23 cellular contexts compared by ENCODE assay signal in the genomic region with DNA sequence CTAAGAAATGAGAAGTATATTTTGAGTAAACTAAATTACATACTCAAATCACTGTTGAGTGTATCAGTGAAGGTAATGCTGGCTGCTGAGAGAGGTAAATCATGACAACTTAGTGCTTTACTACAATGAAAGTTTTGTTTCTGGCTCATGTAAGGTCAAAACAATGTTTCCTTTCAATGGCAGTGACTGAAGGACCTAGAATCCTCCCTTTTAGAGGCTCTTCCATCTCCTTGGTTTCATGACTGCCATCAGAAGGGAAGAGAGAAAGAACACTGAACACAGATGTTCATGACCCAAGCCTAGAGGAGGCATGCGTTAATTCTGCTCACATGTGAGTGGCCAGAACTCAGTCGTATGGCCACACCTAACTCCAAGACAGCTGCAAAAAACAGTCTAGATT.
DNase-seq lines count a peak whose midpoint lies in the region; ATAC-seq, FAIRE-seq and TF ChIP-seq lines count a peak whose summit lies in the region.
"Had no signal": no experiment of that assay in that cellular context is flagged by ENCODE, and none has a peak within 500 bp of the region (broad histone marks: within the 10 kb centered on the region; RNA-seq: fewer than 3 reads in every experiment).

No MANE protein-coding gene starts in this region.

- H4K20me1 ChIP-seq in smooth muscle cell (ENCODE audit: low read depth) = no peaks in the 10 kb centered on the region

- FAIRE-seq in HTR-8/SVneo (lab: Jason Lieb, UNC) = peak; percentile 74

- H3K27ac ChIP-seq in foreskin keratinocyte (no peak overlapping the region), smooth muscle cell (ENCODE audit: low read depth) (peak overlapping the region; percentile 58)
- H3K27ac ChIP-seq: esophagus muscularis mucosa, prostate gland, thyroid gland had no signal

- H3K27me3 ChIP-seq in foreskin keratinocyte (no peaks in the 10 kb centered on the region), smooth muscle cell (ENCODE audit: low read depth) (no peaks in the 10 kb centered on the region)
- H3K27me3 ChIP-seq: esophagus muscularis mucosa, thyroid gland had no signal

- peaks cover 32% of the 10 kb centered on the region for H3K79me2 ChIP-seq in smooth muscle cell (ENCODE audit: low read depth)

- H3K4me2 ChIP-seq in smooth muscle cell = peak overlapping the region; percentile 14

- H3K9ac ChIP-seq in smooth muscle cell (ENCODE audit: low read depth) = no peak overlapping the region

- no peaks in the 10 kb centered on the region for H3K9me3 ChIP-seq in smooth muscle cell (replicated peaks; ENCODE audit: low read depth)
- H3K9me3 ChIP-seq: Caco-2, esophagus muscularis mucosa, prostate gland, thyroid gland had no signal

- H3K4me3 ChIP-seq in smooth muscle cell = no peak overlapping the region
- H3K4me3 ChIP-seq: esophagus muscularis mucosa, prostate gland, thyroid gland had no signal

- ATAC-seq in foreskin keratinocyte (peak; percentile 30), GM18870 (IDR thresholded peaks at IDR 0.05; ENCODE audit: unreplicated experiment) (no peak)
- ATAC-seq: natural killer cell treated with Interleukin-12 subunit alpha and Interleukin-12 subunit beta and Interleukin-15 and Interleukin-18, amount 100 ng/mL, for 72 hours had no signal

- no peak overlapping the region for H2AFZ ChIP-seq in smooth muscle cell (ENCODE audit: low read depth)

- H3K4me1 ChIP-seq in foreskin keratinocyte (peaks cover 8% of the 10 kb centered on the region), smooth muscle cell (ENCODE audit: low read depth) (no peaks in the 10 kb centered on the region)
- H3K4me1 ChIP-seq: prostate gland had no signal

- H3F3A ChIP-seq in smooth muscle cell (ENCODE audit: low read depth) = no peaks in the 10 kb centered on the region

- DNase-seq in HTR-8/SVneo (ENCODE audit: insufficient read length, low spot score) (no peak), SK-MEL-5 (ENCODE audit: low read depth, low spot score) (peak; percentile 77), foreskin keratinocyte (no peak), smooth muscle cell (lab: John Stamatoyannopoulos, UW; ENCODE audit: unreplicated experiment) (no peak), NCI-H774 (lab: John Stamatoyannopoulos, UW) (no peak), C1 segment of cervical spinal cord (lab: John Stamatoyannopoulos, UW) (no peak)
- DNase-seq: activated CD4-positive, alpha-beta memory T cell treated with anti-CD3 and anti-CD28 coated beads, Interleukin-2, amount 10 ng/mL, durations not matched to agents 7 days and 5 days; activated naive CD4-positive, alpha-beta T cell; activated T-cell treated with anti-CD3 and anti-CD28 coated beads for 4 hours; amygdala; Caco-2; effector CD4-positive, alpha-beta T cell; midbrain; NCI-H1417; SHP77 treated with DMSO at 0.1 percent for 48 hours; stimulated activated CD4-positive, alpha-beta T cell treated with anti-CD3 and anti-CD28 coated beads, Interleukin-2, amount 100 ng/mL, for 24 hours; stimulated activated naive CD4-positive, alpha-beta T cell treated with Interleukin-2 at 50 U/mL for 16 hours; T-helper 2 cell; thyroid gland had no signal

- no peak for TF ChIP-seq CTCF in foreskin keratinocyte (conservative IDR thresholded peaks at IDR 0.05)
- no peak for TF ChIP-seq CTCF in smooth muscle cell (IDR thresholded peaks at IDR 0.05; ENCODE audit: borderline replicate concordance, insufficient read depth, poor library complexity, severe bottlenecking)

- 88% methylated on average over 2 of the region's 2 CpGs for WGBS in smooth muscle cell (ENCODE audit: low lambda C conversion rate)

- no peaks in the 10 kb centered on the region for H3K36me3 ChIP-seq in smooth muscle cell (ENCODE audit: low read depth)
- H3K36me3 ChIP-seq: esophagus muscularis mucosa, prostate gland, thyroid gland had no signal

- in situ Hi-C loops in SK-MEL-5 (cut with HindIII; ENCODE audit: low pct_unique_long_range_greater_than_20kb, low sequenced_read_pairs) = no loop called here
